ENCODE assay signal across 1 cellular context in genomic region chr19:42116308-42117075, GRCh38.
TF ChIP-seq lines count a peak whose summit lies in the region.

No MANE protein-coding gene starts in this region.

TF ChIP-seq in HCT116, 20 proteins besides CTCF, POLR2A, EP300 and RAD21:
- TF ChIP-seq ATF3 (IDR thresholded peaks at IDR 0.05), result no peak
- no peak for TF ChIP-seq ZNF274 (IDR thresholded peaks at IDR 0.05; ENCODE audit: low read depth, low read length)
- no peak for TF ChIP-seq CBX3 (IDR thresholded peaks at IDR 0.05; ENCODE audit: low read depth)
- TF ChIP-seq JUND (IDR thresholded peaks at IDR 0.05), result no peak
- no peak for TF ChIP-seq TCF7L2 (IDR thresholded peaks at IDR 0.05; ENCODE audit: borderline replicate concordance, extremely low read depth, insufficient read depth, insufficient read length)
- TF ChIP-seq, protein P1, sequence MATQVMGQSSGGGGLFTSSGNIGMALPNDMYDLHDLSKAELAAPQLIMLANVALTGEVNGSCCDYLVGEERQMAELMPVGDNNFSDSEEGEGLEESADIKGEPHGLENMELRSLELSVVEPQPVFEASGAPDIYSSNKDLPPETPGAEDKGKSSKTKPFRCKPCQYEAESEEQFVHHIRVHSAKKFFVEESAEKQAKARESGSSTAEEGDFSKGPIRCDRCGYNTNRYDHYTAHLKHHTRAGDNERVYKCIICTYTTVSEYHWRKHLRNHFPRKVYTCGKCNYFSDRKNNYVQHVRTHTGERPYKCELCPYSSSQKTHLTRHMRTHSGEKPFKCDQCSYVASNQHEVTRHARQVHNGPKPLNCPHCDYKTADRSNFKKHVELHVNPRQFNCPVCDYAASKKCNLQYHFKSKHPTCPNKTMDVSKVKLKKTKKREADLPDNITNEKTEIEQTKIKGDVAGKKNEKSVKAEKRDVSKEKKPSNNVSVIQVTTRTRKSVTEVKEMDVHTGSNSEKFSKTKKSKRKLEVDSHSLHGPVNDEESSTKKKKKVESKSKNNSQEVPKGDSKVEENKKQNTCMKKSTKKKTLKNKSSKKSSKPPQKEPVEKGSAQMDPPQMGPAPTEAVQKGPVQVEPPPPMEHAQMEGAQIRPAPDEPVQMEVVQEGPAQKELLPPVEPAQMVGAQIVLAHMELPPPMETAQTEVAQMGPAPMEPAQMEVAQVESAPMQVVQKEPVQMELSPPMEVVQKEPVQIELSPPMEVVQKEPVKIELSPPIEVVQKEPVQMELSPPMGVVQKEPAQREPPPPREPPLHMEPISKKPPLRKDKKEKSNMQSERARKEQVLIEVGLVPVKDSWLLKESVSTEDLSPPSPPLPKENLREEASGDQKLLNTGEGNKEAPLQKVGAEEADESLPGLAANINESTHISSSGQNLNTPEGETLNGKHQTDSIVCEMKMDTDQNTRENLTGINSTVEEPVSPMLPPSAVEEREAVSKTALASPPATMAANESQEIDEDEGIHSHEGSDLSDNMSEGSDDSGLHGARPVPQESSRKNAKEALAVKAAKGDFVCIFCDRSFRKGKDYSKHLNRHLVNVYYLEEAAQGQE (IDR thresholded peaks at IDR 0.05; ENCODE audit: low read depth), result no peak
- no peak for TF ChIP-seq ELF1 (IDR thresholded peaks at IDR 0.05; ENCODE audit: borderline replicate concordance, low read depth)
- no peak for TF ChIP-seq YY1 (IDR thresholded peaks at IDR 0.05; ENCODE audit: extremely low read depth, insufficient replicate concordance, low read depth, low read length)
- TF ChIP-seq POLR2AphosphoS5 (IDR thresholded peaks at IDR 0.05; ENCODE audit: low read depth, low read length), result no peak
- TF ChIP-seq CEBPB (IDR thresholded peaks at IDR 0.05; ENCODE audit: low read depth), result no peak
- TF ChIP-seq, protein P2, sequence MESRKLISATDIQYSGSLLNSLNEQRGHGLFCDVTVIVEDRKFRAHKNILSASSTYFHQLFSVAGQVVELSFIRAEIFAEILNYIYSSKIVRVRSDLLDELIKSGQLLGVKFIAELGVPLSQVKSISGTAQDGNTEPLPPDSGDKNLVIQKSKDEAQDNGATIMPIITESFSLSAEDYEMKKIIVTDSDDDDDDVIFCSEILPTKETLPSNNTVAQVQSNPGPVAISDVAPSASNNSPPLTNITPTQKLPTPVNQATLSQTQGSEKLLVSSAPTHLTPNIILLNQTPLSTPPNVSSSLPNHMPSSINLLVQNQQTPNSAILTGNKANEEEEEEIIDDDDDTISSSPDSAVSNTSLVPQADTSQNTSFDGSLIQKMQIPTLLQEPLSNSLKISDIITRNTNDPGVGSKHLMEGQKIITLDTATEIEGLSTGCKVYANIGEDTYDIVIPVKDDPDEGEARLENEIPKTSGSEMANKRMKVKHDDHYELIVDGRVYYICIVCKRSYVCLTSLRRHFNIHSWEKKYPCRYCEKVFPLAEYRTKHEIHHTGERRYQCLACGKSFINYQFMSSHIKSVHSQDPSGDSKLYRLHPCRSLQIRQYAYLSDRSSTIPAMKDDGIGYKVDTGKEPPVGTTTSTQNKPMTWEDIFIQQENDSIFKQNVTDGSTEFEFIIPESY (IDR thresholded peaks at IDR 0.05; ENCODE audit: extremely low read depth, insufficient replicate concordance, low read length), result no peak
- TF ChIP-seq SIN3A (IDR thresholded peaks at IDR 0.05; ENCODE audit: low read depth), result no peak
- no peak for TF ChIP-seq EZH2phosphoT487 (IDR thresholded peaks at IDR 0.05; ENCODE audit: borderline replicate concordance)
- TF ChIP-seq FOSL1 (IDR thresholded peaks at IDR 0.05; ENCODE audit: low read depth), result no peak
